Comparison of ENCODE assay signal across 1 cellular context in the genomic region with DNA sequence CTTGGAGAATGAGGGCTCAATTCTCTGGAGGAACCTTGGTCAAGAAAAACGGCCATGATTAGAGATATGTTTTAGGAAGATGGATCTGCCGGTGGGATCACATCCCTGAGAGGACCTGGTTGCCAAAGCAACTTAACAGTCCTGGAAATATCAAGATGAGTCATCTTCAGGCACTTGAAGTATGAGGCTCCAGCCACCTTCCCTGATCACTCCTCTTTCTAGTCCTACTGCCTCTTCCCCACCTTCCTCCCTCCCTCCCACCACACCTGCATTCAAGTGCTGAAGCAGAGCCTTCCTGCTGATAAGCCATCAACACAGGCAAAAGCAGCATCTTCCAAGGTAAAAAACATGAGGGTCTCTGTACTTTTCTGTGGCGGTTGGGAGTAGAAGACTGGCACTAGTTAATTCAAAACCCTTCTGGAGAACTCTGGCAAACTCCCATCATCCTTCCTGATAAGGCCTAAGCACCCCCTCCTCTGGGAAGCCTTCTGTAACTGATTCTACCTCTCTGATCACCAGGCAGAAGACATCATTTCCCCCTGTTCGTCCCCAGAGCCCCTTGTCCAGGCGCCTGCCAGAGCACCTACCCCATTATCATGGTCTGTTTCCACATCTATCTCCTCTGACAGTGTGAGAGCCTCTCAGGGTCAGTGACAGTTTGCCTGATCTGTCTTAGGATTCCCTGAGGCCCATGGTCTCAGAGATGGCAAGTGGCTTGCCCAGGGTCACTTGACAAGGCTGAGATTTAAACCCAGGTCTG.
TF ChIP-seq lines count a peak whose summit lies in the region.

No MANE protein-coding gene starts in this region.

TF ChIP-seq in GM23338, 12 proteins besides CTCF, POLR2A, EP300 and RAD21 (continued from another document):
- TF ChIP-seq, protein P1, sequence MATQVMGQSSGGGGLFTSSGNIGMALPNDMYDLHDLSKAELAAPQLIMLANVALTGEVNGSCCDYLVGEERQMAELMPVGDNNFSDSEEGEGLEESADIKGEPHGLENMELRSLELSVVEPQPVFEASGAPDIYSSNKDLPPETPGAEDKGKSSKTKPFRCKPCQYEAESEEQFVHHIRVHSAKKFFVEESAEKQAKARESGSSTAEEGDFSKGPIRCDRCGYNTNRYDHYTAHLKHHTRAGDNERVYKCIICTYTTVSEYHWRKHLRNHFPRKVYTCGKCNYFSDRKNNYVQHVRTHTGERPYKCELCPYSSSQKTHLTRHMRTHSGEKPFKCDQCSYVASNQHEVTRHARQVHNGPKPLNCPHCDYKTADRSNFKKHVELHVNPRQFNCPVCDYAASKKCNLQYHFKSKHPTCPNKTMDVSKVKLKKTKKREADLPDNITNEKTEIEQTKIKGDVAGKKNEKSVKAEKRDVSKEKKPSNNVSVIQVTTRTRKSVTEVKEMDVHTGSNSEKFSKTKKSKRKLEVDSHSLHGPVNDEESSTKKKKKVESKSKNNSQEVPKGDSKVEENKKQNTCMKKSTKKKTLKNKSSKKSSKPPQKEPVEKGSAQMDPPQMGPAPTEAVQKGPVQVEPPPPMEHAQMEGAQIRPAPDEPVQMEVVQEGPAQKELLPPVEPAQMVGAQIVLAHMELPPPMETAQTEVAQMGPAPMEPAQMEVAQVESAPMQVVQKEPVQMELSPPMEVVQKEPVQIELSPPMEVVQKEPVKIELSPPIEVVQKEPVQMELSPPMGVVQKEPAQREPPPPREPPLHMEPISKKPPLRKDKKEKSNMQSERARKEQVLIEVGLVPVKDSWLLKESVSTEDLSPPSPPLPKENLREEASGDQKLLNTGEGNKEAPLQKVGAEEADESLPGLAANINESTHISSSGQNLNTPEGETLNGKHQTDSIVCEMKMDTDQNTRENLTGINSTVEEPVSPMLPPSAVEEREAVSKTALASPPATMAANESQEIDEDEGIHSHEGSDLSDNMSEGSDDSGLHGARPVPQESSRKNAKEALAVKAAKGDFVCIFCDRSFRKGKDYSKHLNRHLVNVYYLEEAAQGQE (IDR thresholded peaks at IDR 0.05; ENCODE audit: unreplicated experiment), result no peak
- no peak for TF ChIP-seq STAT1 (IDR thresholded peaks at IDR 0.05; ENCODE audit: unreplicated experiment)
- TF ChIP-seq, protein P2, sequence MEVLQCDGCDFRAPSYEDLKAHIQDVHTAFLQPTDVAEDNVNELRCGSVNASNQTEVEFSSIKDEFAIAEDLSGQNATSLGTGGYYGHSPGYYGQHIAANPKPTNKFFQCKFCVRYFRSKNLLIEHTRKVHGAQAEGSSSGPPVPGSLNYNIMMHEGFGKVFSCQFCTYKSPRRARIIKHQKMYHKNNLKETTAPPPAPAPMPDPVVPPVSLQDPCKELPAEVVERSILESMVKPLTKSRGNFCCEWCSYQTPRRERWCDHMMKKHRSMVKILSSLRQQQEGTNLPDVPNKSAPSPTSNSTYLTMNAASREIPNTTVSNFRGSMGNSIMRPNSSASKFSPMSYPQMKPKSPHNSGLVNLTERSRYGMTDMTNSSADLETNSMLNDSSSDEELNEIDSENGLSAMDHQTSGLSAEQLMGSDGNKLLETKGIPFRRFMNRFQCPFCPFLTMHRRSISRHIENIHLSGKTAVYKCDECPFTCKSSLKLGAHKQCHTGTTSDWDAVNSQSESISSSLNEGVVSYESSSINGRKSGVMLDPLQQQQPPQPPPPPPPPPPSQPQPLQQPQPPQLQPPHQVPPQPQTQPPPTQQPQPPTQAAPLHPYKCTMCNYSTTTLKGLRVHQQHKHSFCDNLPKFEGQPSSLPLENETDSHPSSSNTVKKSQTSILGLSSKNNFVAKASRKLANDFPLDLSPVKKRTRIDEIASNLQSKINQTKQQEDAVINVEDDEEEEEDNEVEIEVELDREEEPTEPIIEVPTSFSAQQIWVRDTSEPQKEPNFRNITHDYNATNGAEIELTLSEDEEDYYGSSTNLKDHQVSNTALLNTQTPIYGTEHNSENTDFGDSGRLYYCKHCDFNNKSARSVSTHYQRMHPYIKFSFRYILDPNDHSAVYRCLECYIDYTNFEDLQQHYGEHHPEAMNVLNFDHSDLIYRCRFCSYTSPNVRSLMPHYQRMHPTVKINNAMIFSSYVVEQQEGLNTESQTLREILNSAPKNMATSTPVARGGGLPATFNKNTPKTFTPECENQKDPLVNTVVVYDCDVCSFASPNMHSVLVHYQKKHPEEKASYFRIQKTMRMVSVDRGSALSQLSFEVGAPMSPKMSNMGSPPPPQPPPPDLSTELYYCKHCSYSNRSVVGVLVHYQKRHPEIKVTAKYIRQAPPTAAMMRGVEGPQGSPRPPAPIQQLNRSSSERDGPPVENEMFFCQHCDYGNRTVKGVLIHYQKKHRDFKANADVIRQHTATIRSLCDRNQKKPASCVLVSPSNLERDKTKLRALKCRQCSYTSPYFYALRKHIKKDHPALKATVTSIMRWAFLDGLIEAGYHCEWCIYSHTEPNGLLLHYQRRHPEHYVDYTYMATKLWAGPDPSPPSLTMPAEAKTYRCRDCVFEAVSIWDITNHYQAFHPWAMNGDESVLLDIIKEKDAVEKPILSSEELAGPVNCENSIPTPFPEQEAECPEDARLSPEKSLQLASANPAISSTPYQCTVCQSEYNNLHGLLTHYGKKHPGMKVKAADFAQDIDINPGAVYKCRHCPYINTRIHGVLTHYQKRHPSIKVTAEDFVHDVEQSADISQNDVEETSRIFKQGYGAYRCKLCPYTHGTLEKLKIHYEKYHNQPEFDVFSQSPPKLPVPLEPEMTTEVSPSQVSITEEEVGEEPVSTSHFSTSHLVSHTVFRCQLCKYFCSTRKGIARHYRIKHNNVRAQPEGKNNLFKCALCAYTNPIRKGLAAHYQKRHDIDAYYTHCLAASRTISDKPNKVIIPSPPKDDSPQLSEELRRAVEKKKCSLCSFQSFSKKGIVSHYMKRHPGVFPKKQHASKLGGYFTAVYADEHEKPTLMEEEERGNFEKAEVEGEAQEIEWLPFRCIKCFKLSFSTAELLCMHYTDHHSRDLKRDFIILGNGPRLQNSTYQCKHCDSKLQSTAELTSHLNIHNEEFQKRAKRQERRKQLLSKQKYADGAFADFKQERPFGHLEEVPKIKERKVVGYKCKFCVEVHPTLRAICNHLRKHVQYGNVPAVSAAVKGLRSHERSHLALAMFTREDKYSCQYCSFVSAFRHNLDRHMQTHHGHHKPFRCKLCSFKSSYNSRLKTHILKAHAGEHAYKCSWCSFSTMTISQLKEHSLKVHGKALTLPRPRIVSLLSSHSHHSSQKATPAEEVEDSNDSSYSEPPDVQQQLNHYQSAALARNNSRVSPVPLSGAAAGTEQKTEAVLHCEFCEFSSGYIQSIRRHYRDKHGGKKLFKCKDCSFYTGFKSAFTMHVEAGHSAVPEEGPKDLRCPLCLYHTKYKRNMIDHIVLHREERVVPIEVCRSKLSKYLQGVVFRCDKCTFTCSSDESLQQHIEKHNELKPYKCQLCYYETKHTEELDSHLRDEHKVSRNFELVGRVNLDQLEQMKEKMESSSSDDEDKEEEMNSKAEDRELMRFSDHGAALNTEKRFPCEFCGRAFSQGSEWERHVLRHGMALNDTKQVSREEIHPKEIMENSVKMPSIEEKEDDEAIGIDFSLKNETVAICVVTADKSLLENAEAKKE (CRISPR knock-in tag; IDR thresholded peaks at IDR 0.05), result no peak
- TF ChIP-seq JUNB (IDR thresholded peaks at IDR 0.05; ENCODE audit: unreplicated experiment), result no peak
TF ChIP-seq in GM23338: peak in this region for 0.
